Comparison of ENCODE assay signal across 1 cellular context in genomic region chr3:134250717-134251220, GRCh38.
TF ChIP-seq lines count a peak whose summit lies in the region.

Gene RYK, minus strand, starts transcription at chr3:134250859. Its CDS starts 205 bp downstream, at chr3:134250654.

TF ChIP-seq in K562, 482 proteins besides CTCF, POLR2A, EP300 and RAD21 (continued from another document):
- TF ChIP-seq PRDM10 (IDR thresholded peaks at IDR 0.05; ENCODE audit: partially characterized antibody), result no peak
- no peak for TF ChIP-seq ZNF146 (CRISPR knock-in tag; IDR thresholded peaks at IDR 0.05; ENCODE audit: unreplicated experiment)
- no peak for TF ChIP-seq POLR3G (IDR thresholded peaks at IDR 0.05; ENCODE audit: extremely low read depth, insufficient read length, insufficient replicate concordance)
- 0 out of 2 replicates have a peak, but pooled peaks have one; percentile 11 for TF ChIP-seq ZNF583 (CRISPR knock-in tag; IDR thresholded peaks at IDR 0.05)
